ENCODE assay signal across 15 cellular contexts in genomic region chr11:129141748-129142475, GRCh38. TPM values are rescaled to one million over a fixed set of nuclear protein-coding genes. Genes with fewer than 3 reads are reported as not detected.
DNase-seq lines count a peak whose midpoint lies in the region; ATAC-seq and TF ChIP-seq lines count a peak whose summit lies in the region.
"Had no signal": no experiment of that assay in that cellular context is flagged by ENCODE, and none has a peak within 500 bp of the region (broad histone marks: within the 10 kb centered on the region; RNA-seq: fewer than 3 reads in every experiment).

No MANE protein-coding gene starts in this region.

- WGBS in esophagus squamous epithelium, 2 donors: 46 to 56% methylated on average over 8 of the region's 8 CpGs

- no peaks in the 10 kb centered on the region for H3K4me1 Mint-ChIP-seq in CD4-positive, alpha-beta memory T cell

- POLR2A ChIA-PET in CD4-positive, alpha-beta memory T cell (lab: Charles Lee; ENCODE audit: partially characterized antibody): no interaction called here

- CTCF ChIA-PET in CD4-positive, alpha-beta memory T cell (lab: Charles Lee; ENCODE audit: partially characterized antibody): no interaction called here

- no peak for TF ChIP-seq POLR2A in esophagus squamous epithelium (IDR thresholded peaks at IDR 0.05)

- TF ChIP-seq CTCF in cardiac fibroblast (IDR thresholded peaks at IDR 0.05; ENCODE audit: low read depth, low read length): no peak
- no peak for TF ChIP-seq CTCF in esophagus squamous epithelium (IDR thresholded peaks at IDR 0.05)

- no peak overlapping the region for H3K27ac Mint-ChIP-seq in CD4-positive, alpha-beta memory T cell
- H3K27ac Mint-ChIP-seq: activated CD4-positive, alpha-beta memory T cell treated with anti-CD3 and anti-CD28 coated beads for 36 hours; activated T-helper 1 cell treated with anti-CD3 and anti-CD28 coated beads, Interleukin-12 subunit alpha, Interleukin-12 subunit beta, Interleukin-2, Interleukin-4 antibody, amounts not matched to agents 30 ng/mL and 10 ng/mL and 1 ng/mL, durations not matched to agents 14 hours and 24 hours and 36 hours had no signal

- no peaks in the 10 kb centered on the region for H3K9me3 ChIP-seq in mucosa of stomach (ENCODE audit: control insufficient read depth, low read length)
- no peaks in the 10 kb centered on the region for H3K9me3 ChIP-seq in CD4-positive, alpha-beta memory T cell (ENCODE audit: control insufficient read depth in 1 of 2, low read length in 2 of 2)
- no peaks in the 10 kb centered on the region for H3K9me3 ChIP-seq in esophagus squamous epithelium
- H3K9me3 ChIP-seq: colonic mucosa, neutrophil had no signal

- H3K36me3 ChIP-seq in mucosa of stomach (ENCODE audit: control insufficient read depth, insufficient read depth, low read length): no peaks in the 10 kb centered on the region
- no peaks in the 10 kb centered on the region for H3K36me3 ChIP-seq in CD4-positive, alpha-beta memory T cell (ENCODE audit: insufficient read depth, low read length)
- no peaks in the 10 kb centered on the region for H3K36me3 ChIP-seq in esophagus squamous epithelium
- H3K36me3 ChIP-seq: colonic mucosa, neutrophil had no signal

- peaks cover 13% of the 10 kb centered on the region for H3K4me1 ChIP-seq in mucosa of stomach (ENCODE audit: control insufficient read depth, insufficient read depth, low read length)
- no peaks in the 10 kb centered on the region for H3K4me1 ChIP-seq in CD4-positive, alpha-beta memory T cell (ENCODE audit: insufficient read depth, low read length)
- H3K4me1 ChIP-seq in esophagus squamous epithelium: peaks cover 0 to 33% (median 9%) of the 10 kb centered on the region in 3 donors
- H3K4me1 ChIP-seq: colonic mucosa had no signal

- H3K4me3 Mint-ChIP-seq in CD4-positive, alpha-beta memory T cell: no peak overlapping the region
- H3K4me3 Mint-ChIP-seq: activated CD4-positive, alpha-beta memory T cell treated with anti-CD3 and anti-CD28 coated beads for 36 hours; activated T-helper 1 cell treated with anti-CD3 and anti-CD28 coated beads, Interleukin-12 subunit alpha, Interleukin-12 subunit beta, Interleukin-2, Interleukin-4 antibody, amounts not matched to agents 30 ng/mL and 10 ng/mL and 1 ng/mL, durations not matched to agents 14 hours and 24 hours and 36 hours had no signal

- intact Hi-C loops in CD4-positive, alpha-beta memory T cell (cut with micrococcal nuclease): no loop called here
- intact Hi-C loops in esophagus squamous epithelium (cut with DNase I): no loop called here

- H3K27me3 ChIP-seq in mucosa of stomach (ENCODE audit: control insufficient read depth, insufficient read depth, low read length) (no peaks in the 10 kb centered on the region), esophagus squamous epithelium (no peaks in the 10 kb centered on the region)
- no peaks in the 10 kb centered on the region for H3K27me3 ChIP-seq in CD4-positive, alpha-beta memory T cell (ENCODE audit: insufficient read depth, low read length)
- H3K27me3 ChIP-seq: colonic mucosa, neutrophil had no signal

- H3K27ac ChIP-seq in CD4-positive, alpha-beta memory T cell (ENCODE audit: low read depth, low read length): no peak overlapping the region
- peak overlapping the region in 1 of 4 donors; percentile 47 for H3K27ac ChIP-seq in esophagus squamous epithelium
- H3K27ac ChIP-seq: colonic mucosa, HL-60, neutrophil had no signal

- no peak overlapping the region for H3K4me3 ChIP-seq in cardiac fibroblast (replicated peaks in 1 of 2; ENCODE audit: low read depth in 2 of 2, low read length in 2 of 2)
- H3K4me3 ChIP-seq in mucosa of stomach (ENCODE audit: low read length): no peak overlapping the region
- H3K4me3 ChIP-seq in CD4-positive, alpha-beta memory T cell (ENCODE audit: low read length in 2 of 2): no peak overlapping the region
- H3K4me3 ChIP-seq in esophagus squamous epithelium: no peak overlapping the region
- H3K4me3 ChIP-seq: colonic mucosa had no signal

- no peaks in the 10 kb centered on the region for H3K36me3 Mint-ChIP-seq in CD4-positive, alpha-beta memory T cell
- H3K36me3 Mint-ChIP-seq: activated CD4-positive, alpha-beta memory T cell treated with anti-CD3 and anti-CD28 coated beads for 36 hours had no signal

- no peaks in the 10 kb centered on the region for H3K27me3 Mint-ChIP-seq in CD4-positive, alpha-beta memory T cell
- H3K27me3 Mint-ChIP-seq: activated CD4-positive, alpha-beta memory T cell treated with anti-CD3 and anti-CD28 coated beads for 36 hours had no signal

- peaks cover 0 to 3% (median 0%) of the 10 kb centered on the region in 8 donors for H3K9me3 Mint-ChIP-seq in CD4-positive, alpha-beta memory T cell
- H3K9me3 Mint-ChIP-seq: activated CD4-positive, alpha-beta memory T cell treated with anti-CD3 and anti-CD28 coated beads for 36 hours; activated T-helper 1 cell treated with anti-CD3 and anti-CD28 coated beads, Interleukin-12 subunit alpha, Interleukin-12 subunit beta, Interleukin-2, Interleukin-4 antibody, amounts not matched to agents 30 ng/mL and 10 ng/mL and 1 ng/mL, durations not matched to agents 14 hours and 24 hours and 36 hours had no signal

- ATAC-seq in GM18502 (IDR thresholded peaks at IDR 0.05; ENCODE audit: poor library complexity, unreplicated experiment): no peak

- peak; percentile 59 for DNase-seq in Daoy (ENCODE audit: low read depth)
- DNase-seq in NCI-H446 treated with DMSO at 0.1 percent for 48 hours (lab: John Stamatoyannopoulos, UW): peak; percentile 69
- DNase-seq in cardiac fibroblast (ENCODE audit: low read depth in 2 of 2): peak; percentile 8 to 23
- DNase-seq in CD4-positive, alpha-beta memory T cell: no peak
- no peak for DNase-seq in stimulated activated naive CD4-positive, alpha-beta T cell (lab: John Stamatoyannopoulos, UW)
- DNase-seq in esophagus squamous epithelium (lab: John Stamatoyannopoulos, UW): no peak
- DNase-seq: activated CD4-positive, alpha-beta memory T cell treated with anti-CD3 and anti-CD28 coated beads for 36 hours; colonic mucosa; HCEC 1CT; NCI-H524 had no signal

- H3K9ac ChIP-seq in mucosa of stomach (ENCODE audit: low read length): peak overlapping the region; percentile 19

RNA-seq across cellular contexts. Expression of gene ARHGAP32, which starts 50.2 kb away (rescaled TPM):
- total RNA-seq in Daoy (2014; rRNA removed; shearing (Covaris generic)): 2.8 and 5.9 TPM in 2 replicates
- total RNA-seq in CD4-positive, alpha-beta memory T cell: 1 to 10 TPM; 6.5 to 9.6 TPM
- 1 to 10 TPM in 1 of 2 donors, under 1 TPM in 1; 0.18 to 1.4 TPM for polyA plus RNA-seq in CD4-positive, alpha-beta memory T cell
- 10 to 100 TPM; 33.5 to 73.6 (median 61.0) TPM for total RNA-seq in esophagus squamous epithelium

Comparison
In these comparisons a context has a peak if more than half of its experiments do, and no peak if none do; other contexts are left out.
1. DNase-seq: peak in Daoy (single experiment), NCI-H446 treated with DMSO at 0.1 percent for 48 hours (single experiment) and cardiac fibroblast (2 of 2); none in CD4-positive, alpha-beta memory T cell (0 of 5), stimulated activated naive CD4-positive, alpha-beta T cell (0 of 6) and esophagus squamous epithelium (single experiment).